Comparison of ENCODE assay signal across 8 cellular contexts in the genomic region with DNA sequence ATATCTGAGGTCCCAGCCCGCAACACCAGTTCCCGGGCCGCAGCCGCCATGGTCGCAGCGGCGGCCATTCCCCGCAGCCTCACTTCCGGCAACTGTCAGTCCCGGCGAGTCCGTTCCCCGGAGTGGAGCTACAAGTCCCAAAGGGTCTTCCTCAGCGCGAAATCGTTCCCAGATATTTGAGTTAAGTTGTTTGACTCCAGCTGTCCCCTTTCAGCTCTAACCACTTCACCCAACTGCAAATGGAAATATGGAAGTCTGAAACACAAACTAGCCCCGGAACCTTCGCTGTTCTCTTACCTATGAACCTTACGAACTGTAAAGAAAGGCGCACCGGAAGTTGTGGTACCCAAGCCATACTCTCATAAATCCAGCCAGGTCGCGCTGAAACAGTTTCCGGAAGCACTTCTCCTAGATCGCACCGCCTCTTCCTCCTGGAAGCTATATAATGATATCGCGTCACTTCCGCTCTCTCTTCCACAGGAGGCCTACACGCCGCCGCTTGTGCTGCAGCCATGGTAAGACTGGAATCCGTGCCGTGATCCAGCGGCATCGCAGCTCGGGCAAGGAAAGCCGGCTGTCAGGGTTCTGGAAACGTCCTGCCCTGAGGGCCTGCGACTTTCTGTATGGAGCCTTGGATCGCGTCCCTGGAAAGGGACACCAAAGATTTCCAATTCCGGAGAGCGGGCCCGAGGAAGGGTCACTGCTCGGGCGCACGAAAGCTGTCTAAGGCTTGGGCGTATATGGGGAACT. TPM values are rescaled to one million over a fixed set of nuclear protein-coding genes. Genes with fewer than 3 reads are reported as not detected.
DNase-seq lines count a peak whose midpoint lies in the region; ATAC-seq lines count a peak whose summit lies in the region.

TSS of gene RPS18 (plus strand) at position 468 of the 750 bp plus-strand sequence. CDS start at position 513, 45 bp downstream.
A gene with protein sequence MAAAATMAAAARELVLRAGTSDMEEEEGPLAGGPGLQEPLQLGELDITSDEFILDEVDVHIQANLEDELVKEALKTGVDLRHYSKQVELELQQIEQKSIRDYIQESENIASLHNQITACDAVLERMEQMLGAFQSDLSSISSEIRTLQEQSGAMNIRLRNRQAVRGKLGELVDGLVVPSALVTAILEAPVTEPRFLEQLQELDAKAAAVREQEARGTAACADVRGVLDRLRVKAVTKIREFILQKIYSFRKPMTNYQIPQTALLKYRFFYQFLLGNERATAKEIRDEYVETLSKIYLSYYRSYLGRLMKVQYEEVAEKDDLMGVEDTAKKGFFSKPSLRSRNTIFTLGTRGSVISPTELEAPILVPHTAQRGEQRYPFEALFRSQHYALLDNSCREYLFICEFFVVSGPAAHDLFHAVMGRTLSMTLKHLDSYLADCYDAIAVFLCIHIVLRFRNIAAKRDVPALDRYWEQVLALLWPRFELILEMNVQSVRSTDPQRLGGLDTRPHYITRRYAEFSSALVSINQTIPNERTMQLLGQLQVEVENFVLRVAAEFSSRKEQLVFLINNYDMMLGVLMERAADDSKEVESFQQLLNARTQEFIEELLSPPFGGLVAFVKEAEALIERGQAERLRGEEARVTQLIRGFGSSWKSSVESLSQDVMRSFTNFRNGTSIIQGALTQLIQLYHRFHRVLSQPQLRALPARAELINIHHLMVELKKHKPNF (minus strand): TSS at position 269 of the 750 bp plus-strand sequence. CDS start 201 bp downstream, at position 68.

- H3K36me3 Mint-ChIP-seq in activated CD4-positive, alpha-beta T cell treated with anti-CD3 and anti-CD28 coated beads, Interleukin-2, amount 10 ng/mL, durations not matched to agents 7 days and 5 days (ENCODE audit: low read depth), result peaks cover 67% of the 10 kb centered on the region

- H3K4me1 Mint-ChIP-seq in activated CD4-positive, alpha-beta T cell treated with anti-CD3 and anti-CD28 coated beads, Interleukin-2, amount 10 ng/mL, durations not matched to agents 7 days and 5 days, result peaks cover 62% of the 10 kb centered on the region

- H3K4me1 ChIP-seq in BLaER1, result peaks cover 54% of the 10 kb centered on the region

- peaks cover 76% of the 10 kb centered on the region for H3K36me3 ChIP-seq in BLaER1

- H3K4me3 ChIP-seq in BLaER1, result peak within 1 kb of the TSS; percentile 81

- H3K4me2 ChIP-seq in BLaER1, result peak within 1 kb of the TSS; percentile 99

- CTCF ChIA-PET in activated CD4-positive, alpha-beta T cell treated with anti-CD3 and anti-CD28 coated beads, Interleukin-2, amount 10 ng/mL, durations not matched to agents 7 days and 5 days (lab: Charles Lee), result interaction anchor here (0.6 to 3.6 kb wide), 10 partner anchors 9 to 1152 kb away, joined by 3 to 13 read pairs (median 4); partner anchors contain the start of genes CUTA, PFDN6 and WDR46

- no peaks in the 10 kb centered on the region for H3K27me3 ChIP-seq in BLaER1

- peak within 1 kb of the TSS; percentile 98 for H3K9ac ChIP-seq in BLaER1

- peak; percentile 99 for DNase-seq in NCI-H69 (lab: John Stamatoyannopoulos, UW)
- peak; percentile 96 for DNase-seq in activated CD4-positive, alpha-beta T cell treated with anti-CD3 and anti-CD28 coated beads, Interleukin-2, amount 10 ng/mL, durations not matched to agents 7 days and 5 days
- peak; percentile 100 for DNase-seq in dedifferentiated amniotic fluid mesenchymal stem cell (ENCODE audit: extremely low spot score)
- peak; percentile 94 for DNase-seq in left lobe of liver (ENCODE audit: low spot score)
- peak; percentile 88 for DNase-seq in stimulated activated CD4-positive, alpha-beta T cell treated with anti-CD3 and anti-CD28 coated beads, Interleukin-2, amount 100 ng/mL, for 4 hours (ENCODE audit: low read depth)

- no peaks in the 10 kb centered on the region for H3K27me3 Mint-ChIP-seq in activated CD4-positive, alpha-beta T cell treated with anti-CD3 and anti-CD28 coated beads, Interleukin-2, amount 10 ng/mL, durations not matched to agents 7 days and 5 days

- peak within 1 kb of the TSS; percentile 98 for H3K27ac Mint-ChIP-seq in activated CD4-positive, alpha-beta T cell treated with anti-CD3 and anti-CD28 coated beads, Interleukin-2, amount 10 ng/mL, durations not matched to agents 7 days and 5 days

- no peaks in the 10 kb centered on the region for H3K9me3 Mint-ChIP-seq in activated CD4-positive, alpha-beta T cell treated with anti-CD3 and anti-CD28 coated beads, Interleukin-2, amount 10 ng/mL, durations not matched to agents 7 days and 5 days

- POLR2A ChIA-PET in activated CD4-positive, alpha-beta T cell treated with anti-CD3 and anti-CD28 coated beads, Interleukin-2, amount 10 ng/mL, durations not matched to agents 7 days and 5 days (lab: Charles Lee), result interaction anchor here (1.2 to 1.8 kb wide), 3 partner anchors 23 to 300 kb away, joined by 7 to 11 read pairs (median 11); partner anchors contain the start of gene RGL2

- peaks cover 47% of the 10 kb centered on the region for H4K20me1 ChIP-seq in BLaER1

- H3K9me3 ChIP-seq in BLaER1, result no peaks in the 10 kb centered on the region

- H3K4me3 Mint-ChIP-seq in activated CD4-positive, alpha-beta T cell treated with anti-CD3 and anti-CD28 coated beads, Interleukin-2, amount 10 ng/mL, durations not matched to agents 7 days and 5 days, result peak within 1 kb of the TSS; percentile 95

- ATAC-seq in GM19328 (IDR thresholded peaks at IDR 0.05; ENCODE audit: unreplicated experiment), result peak; percentile 77
- peak; percentile 83 for ATAC-seq in HG03520 (IDR thresholded peaks at IDR 0.05; ENCODE audit: unreplicated experiment)
- ATAC-seq in left lobe of liver, result peak; percentile 95

- peak within 1 kb of the TSS; percentile 96 for H3K27ac ChIP-seq in BLaER1

RNA-seq across cellular contexts. Expression of gene RPS18, which starts in this region (rescaled TPM):
- 1,000 to 10,000 TPM; 2,438 to 3,135 TPM for total RNA-seq in activated CD4-positive, alpha-beta T cell treated with anti-CD3 and anti-CD28 coated beads, Interleukin-2, amount 10 ng/mL, durations not matched to agents 7 days and 5 days
- 555 TPM for total RNA-seq in left lobe of liver

RNA-seq across cellular contexts. Expression of the second gene that starts in this region (rescaled TPM):
- 10 to 100 TPM; 79.1 to 84.0 TPM for total RNA-seq in activated CD4-positive, alpha-beta T cell treated with anti-CD3 and anti-CD28 coated beads, Interleukin-2, amount 10 ng/mL, durations not matched to agents 7 days and 5 days
- total RNA-seq in left lobe of liver, result 30.2 TPM

Comparison
In these comparisons a context has a peak if more than half of its experiments do, and no peak if none do; other contexts are left out.
1. Peak in every context shown above with its lines: DNase-seq, ATAC-seq, H3K4me3 ChIP-seq and H3K27ac ChIP-seq.